In genomic region chr14:65208548-65208947, GRCh38 we compare ENCODE assay signal across 16 cellular contexts.
A peak's percentile ranks its signal among the peaks of the same experiment; 100 is the strongest.
DNase-seq lines count a peak whose midpoint lies in the region; ATAC-seq and TF ChIP-seq lines count a peak whose summit lies in the region.
"Had no signal": no experiment of that assay in that cellular context is flagged by ENCODE, and none has a peak within 500 bp of the region (broad histone marks: within the 10 kb centered on the region; RNA-seq: fewer than 3 reads in every experiment).

No MANE protein-coding gene starts in this region.

- H3K27ac ChIP-seq in BLaER1 treated with 17β-estradiol and CSF1 and Interleukin-3, amounts not matched to agents 10 nM and 100 nM: peak overlapping the region; percentile 55 to 89 (median 80); a peak in 21 of 22 replicates
- H3K27ac ChIP-seq in CD4-positive, alpha-beta memory T cell (ENCODE audit: low read depth, low read length): peak overlapping the region; percentile 12
- H3K27ac ChIP-seq in OCI-LY7 (ENCODE audit: low read depth, low read length, poor library complexity, severe bottlenecking): peak overlapping the region; percentile 97
- H3K27ac ChIP-seq: lower lobe of right lung, neural progenitor cell, transverse colon had no signal

- no TSS peak for BruUV-seq in OCI-LY7 (replicated peaks; lab: Mats Ljungman, UMichigan)

- H3K9ac ChIP-seq in BLaER1 treated with 17β-estradiol and CSF1 and Interleukin-3, amounts not matched to agents 10 nM and 100 nM: peak overlapping the region in 7 of 11 experiments; percentile 13 to 73 (median 50); a peak in 13 of 22 replicates
- H3K9ac ChIP-seq: neural progenitor cell had no signal

- no peaks in the 10 kb centered on the region for H3K27me3 ChIP-seq in BLaER1 treated with 17β-estradiol and CSF1 and Interleukin-3, amounts not matched to agents 10 nM and 100 nM
- no peaks in the 10 kb centered on the region for H3K27me3 ChIP-seq in CD4-positive, alpha-beta memory T cell (ENCODE audit: insufficient read depth, low read length)
- H3K27me3 ChIP-seq: neural progenitor cell, transverse colon had no signal

- H3K4me1 ChIP-seq in BLaER1 treated with 17β-estradiol and CSF1 and Interleukin-3, amounts not matched to agents 10 nM and 100 nM: peaks cover 81 to 90% (median 86%) of the 10 kb centered on the region in 10 experiments
- H3K4me1 ChIP-seq in CD4-positive, alpha-beta memory T cell (ENCODE audit: insufficient read depth, low read length): peaks cover 77% of the 10 kb centered on the region
- H3K4me1 ChIP-seq in OCI-LY7 (ENCODE audit: insufficient read depth, low read length, poor library complexity, severe bottlenecking): peaks cover 81% of the 10 kb centered on the region

- no peaks in the 10 kb centered on the region for H3K36me3 Mint-ChIP-seq in CD4-positive, alpha-beta memory T cell
- peaks cover 7% of the 10 kb centered on the region for H3K36me3 Mint-ChIP-seq in effector memory CD8-positive, alpha-beta T cell (ENCODE audit: insufficient read depth)
- H3K36me3 Mint-ChIP-seq: neural progenitor cell had no signal

- no peak for DNase-seq in CD4-positive, alpha-beta memory T cell
- DNase-seq in OCI-LY7 (ENCODE audit: low spot score) (peak; percentile 45), NCI-H2081 treated with DMSO at 0.1 percent for 48 hours (lab: John Stamatoyannopoulos, UW) (no peak)
- DNase-seq in effector memory CD8-positive, alpha-beta T cell: no peak
- no peak for DNase-seq in effector CD4-positive, alpha-beta T cell
- DNase-seq: activated naive CD4-positive, alpha-beta T cell treated with anti-CD3 and anti-CD28 coated beads, Interleukin-2, amount 50 U/mL, for 16 hours; COR-L47; endodermal cell; GF-D8; lower lobe of right lung; NCI-H1092 treated with DMSO at 0.1 percent for 48 hours; NCI-H510A; transverse colon had no signal

- no peaks in the 10 kb centered on the region for H4K20me1 ChIP-seq in BLaER1 treated with 17β-estradiol and CSF1 and Interleukin-3, amounts not matched to agents 10 nM and 100 nM
- no peaks in the 10 kb centered on the region for H4K20me1 ChIP-seq in OCI-LY7 (ENCODE audit: insufficient read depth, low read length)

- H3K27ac Mint-ChIP-seq in CD4-positive, alpha-beta memory T cell: peak overlapping the region; percentile 78 to 99 (median 95)
- H3K27ac Mint-ChIP-seq in effector memory CD8-positive, alpha-beta T cell: no peak overlapping the region
- H3K27ac Mint-ChIP-seq: endodermal cell, neural progenitor cell had no signal

- no peaks in the 10 kb centered on the region for H3K9me2 ChIP-seq in OCI-LY7 (ENCODE audit: insufficient read depth, low read length)

- peaks cover 0 to 3% (median 0%) of the 10 kb centered on the region in 11 experiments; a peak in 1 of 22 replicates for H3K9me3 ChIP-seq in BLaER1 treated with 17β-estradiol and CSF1 and Interleukin-3, amounts not matched to agents 10 nM and 100 nM (replicated peaks in 1 of 11)
- H3K9me3 ChIP-seq in CD4-positive, alpha-beta memory T cell (ENCODE audit: control insufficient read depth in 1 of 2, low read length in 2 of 2): no peaks in the 10 kb centered on the region
- H3K9me3 ChIP-seq in OCI-LY7 (ENCODE audit: low read length): no peaks in the 10 kb centered on the region
- H3K9me3 ChIP-seq: lower lobe of right lung, transverse colon had no signal

- POLR2A ChIA-PET in CD4-positive, alpha-beta memory T cell (lab: Charles Lee; ENCODE audit: partially characterized antibody): interaction anchor here (1.0 to 5.9 kb wide), 4 partner anchors 15 to 204 kb away, joined by 3 to 67 read pairs (median 20); partner anchors contain the start of gene FUT8
- POLR2A ChIA-PET in OCI-LY7 (lab: Charles Lee): interaction anchor here (0.6 to 5.1 kb wide), 20 partner anchors 9 to 1155 kb away, joined by 3 to 43 read pairs (median 6); partner anchors contain the start of gene FUT8

- no peaks in the 10 kb centered on the region for H3K79me2 ChIP-seq in OCI-LY7 (ENCODE audit: insufficient read depth, low read depth, low read length)

- H3K4me2 ChIP-seq in BLaER1 treated with 17β-estradiol and CSF1 and Interleukin-3, amounts not matched to agents 10 nM and 100 nM: peak overlapping the region; percentile 73 to 98 (median 89)
- H3K4me2 ChIP-seq in OCI-LY7 (ENCODE audit: low read length): peak overlapping the region; percentile 89
- H3K4me2 ChIP-seq: neural progenitor cell had no signal

- peak overlapping the region in 7 of 8 donors; percentile 29 to 93 (median 85) for H3K4me3 Mint-ChIP-seq in CD4-positive, alpha-beta memory T cell
- H3K4me3 Mint-ChIP-seq in effector memory CD8-positive, alpha-beta T cell: peak overlapping the region; percentile 21 to 35
- H3K4me3 Mint-ChIP-seq: endodermal cell, neural progenitor cell had no signal

- no peak for TF ChIP-seq CTCF in OCI-LY7 (conservative IDR thresholded peaks at IDR 0.05; ENCODE audit: low read length)

- no peak for ATAC-seq in effector memory CD8-positive, alpha-beta T cell (replicated peaks)
- ATAC-seq in HG02798 (IDR thresholded peaks at IDR 0.05; ENCODE audit: poor library complexity, unreplicated experiment): no peak
- ATAC-seq: lower lobe of right lung had no signal

- peak overlapping the region; percentile 28; the same call in 1 of the 2 replicates for H2AFZ ChIP-seq in OCI-LY7 (ENCODE audit: low read length)
- H2AFZ ChIP-seq: neural progenitor cell had no signal

- H3K4me1 Mint-ChIP-seq in CD4-positive, alpha-beta memory T cell: peaks cover 50 to 74% (median 64%) of the 10 kb centered on the region in 4 donors
- peaks cover 36 to 39% of the 10 kb centered on the region in 2 donors for H3K4me1 Mint-ChIP-seq in effector memory CD8-positive, alpha-beta T cell (ENCODE audit: low read depth in 2 of 2)

- H3K9me3 Mint-ChIP-seq in CD4-positive, alpha-beta memory T cell: peaks cover 0 to 8% (median 0%) of the 10 kb centered on the region in 8 donors
- H3K9me3 Mint-ChIP-seq in effector memory CD8-positive, alpha-beta T cell: no peaks in the 10 kb centered on the region

- no peaks in the 10 kb centered on the region for H3K36me3 ChIP-seq in BLaER1 treated with 17β-estradiol and CSF1 and Interleukin-3, amounts not matched to agents 10 nM and 100 nM
- no peaks in the 10 kb centered on the region for H3K36me3 ChIP-seq in CD4-positive, alpha-beta memory T cell (ENCODE audit: insufficient read depth, low read length)
- no peaks in the 10 kb centered on the region for H3K36me3 ChIP-seq in OCI-LY7 (ENCODE audit: insufficient read depth, low read length)
- H3K36me3 ChIP-seq: lower lobe of right lung, neural progenitor cell, transverse colon had no signal

- intact Hi-C loops in CD4-positive, alpha-beta memory T cell (cut with micrococcal nuclease): loop anchor here (5.0 kb wide), 3 partner anchors 36 to 221 kb away; partner anchors contain the start of genes FNTB and MAX
- intact Hi-C loops in OCI-LY7 (cut with micrococcal nuclease; ENCODE audit: unreplicated experiment): loop anchor here (2.0 to 5.0 kb wide), 2 partner anchors 106 to 204 kb away; partner anchors contain the start of genes FUT8 and MAX

- CTCF ChIA-PET in CD4-positive, alpha-beta memory T cell (lab: Charles Lee; ENCODE audit: partially characterized antibody): interaction anchor here (0.7 to 2.4 kb wide), 9 partner anchors 13 to 757 kb away, joined by 3 to 20 read pairs (median 4); partner anchors contain the start of gene FUT8
- CTCF ChIA-PET in OCI-LY7 (lab: Charles Lee; ENCODE audit: unreplicated experiment): interaction anchor here (0.7 to 1.4 kb wide), 2 partner anchors 40 to 93 kb away, joined by 3 read pairs; no protein-coding TSS in a partner anchor

- no peaks in the 10 kb centered on the region for H3K27me3 Mint-ChIP-seq in CD4-positive, alpha-beta memory T cell
- no peaks in the 10 kb centered on the region for H3K27me3 Mint-ChIP-seq in effector memory CD8-positive, alpha-beta T cell

- peak overlapping the region in 1 of 10 experiments; percentile 29; a peak in 1 of 20 replicates for H3K4me3 ChIP-seq in BLaER1 treated with 17β-estradiol and CSF1 and Interleukin-3, amounts not matched to agents 10 nM and 100 nM
- no peak overlapping the region for H3K4me3 ChIP-seq in CD4-positive, alpha-beta memory T cell (ENCODE audit: low read length in 2 of 2)
- H3K4me3 ChIP-seq in OCI-LY7 (ENCODE audit: low read depth, low read length, poor library complexity, severe bottlenecking): peak overlapping the region; percentile 35
- H3K4me3 ChIP-seq: lower lobe of right lung, neural progenitor cell, transverse colon had no signal

Comparison
In these comparisons a context has a peak if more than half of its experiments do, and no peak if none do; other contexts are left out.
1. H3K27ac ChIP-seq: peak in every context shown above with its lines; median percentile 97 in OCI-LY7; 80 in BLaER1 treated with 17β-estradiol and CSF1 and Interleukin-3, amounts not matched to agents 10 nM and 100 nM; 12 in CD4-positive, alpha-beta memory T cell.
2. H3K27ac Mint-ChIP-seq: peak in CD4-positive, alpha-beta memory T cell (7 of 7); none in effector memory CD8-positive, alpha-beta T cell (0 of 2).